Comparison of ENCODE assay signal across 16 cellular contexts in genomic region chr6:84897874-84898635, GRCh38.
A peak's percentile ranks its signal among the peaks of the same experiment; 100 is the strongest.
DNase-seq lines count a peak whose midpoint lies in the region; ATAC-seq and TF ChIP-seq lines count a peak whose summit lies in the region.
"Had no signal": no experiment of that assay in that cellular context is flagged by ENCODE, and none has a peak within 500 bp of the region (broad histone marks: within the 10 kb centered on the region; RNA-seq: fewer than 3 reads in every experiment).

No MANE protein-coding gene starts in this region.

- no peaks in the 10 kb centered on the region for H3K27me3 Mint-ChIP-seq in activated CD8-positive, alpha-beta T cell treated with anti-CD3 and anti-CD28 coated beads for 36 hours

- H3K9me3 Mint-ChIP-seq in activated CD8-positive, alpha-beta T cell treated with anti-CD3 and anti-CD28 coated beads for 36 hours: peaks cover 4% of the 10 kb centered on the region

- ATAC-seq in HG02884 (IDR thresholded peaks at IDR 0.05; ENCODE audit: unreplicated experiment): no peak
- ATAC-seq in activated CD8-positive, alpha-beta T cell treated with anti-CD3 and anti-CD28 coated beads for 36 hours: no peak
- ATAC-seq: body of pancreas had no signal

- no peak overlapping the region for H3K27ac Mint-ChIP-seq in activated CD8-positive, alpha-beta T cell treated with anti-CD3 and anti-CD28 coated beads for 36 hours

- DNase-seq in AG10803 (ENCODE audit: low read depth): peak; percentile 35
- peak; percentile 38 for DNase-seq in HT-29 (ENCODE audit: low spot score)
- peak; percentile 47 for DNase-seq in brain microvascular endothelial cell
- DNase-seq in iris pigment epithelial cell (ENCODE audit: low read depth): peak; percentile 88
- no peak for DNase-seq in activated CD8-positive, alpha-beta T cell treated with anti-CD3 and anti-CD28 coated beads for 36 hours
- DNase-seq in stimulated activated CD4-positive, alpha-beta T cell treated with anti-CD3 and anti-CD28 coated beads, Interleukin-15, amount 100 ng/mL, for 24 hours: no peak
- no peak for DNase-seq in SJCRH30
- DNase-seq: body of pancreas; DMS153; head of caudate nucleus; NCI-H2171; NK-92 treated with Interleukin-12 subunit alpha and Interleukin-12 subunit beta, amount 100 ng/mL, for 24 hours; stimulated activated CD4-positive, alpha-beta T cell treated with anti-CD3 and anti-CD28 coated beads, Interleukin-1b, Interleukin-23, amount 100 ng/mL, for 48 hours; testis had no signal

- POLR2A ChIA-PET in activated CD8-positive, alpha-beta T cell treated with anti-CD3 and anti-CD28 coated beads for 36 hours (lab: Charles Lee): no interaction called here

- no peaks in the 10 kb centered on the region for H3K36me3 Mint-ChIP-seq in activated CD8-positive, alpha-beta T cell treated with anti-CD3 and anti-CD28 coated beads for 36 hours (ENCODE audit: low read depth)

- CTCF ChIA-PET in activated CD8-positive, alpha-beta T cell treated with anti-CD3 and anti-CD28 coated beads for 36 hours (lab: Charles Lee): no interaction called here

- H3K4me1 Mint-ChIP-seq in activated CD8-positive, alpha-beta T cell treated with anti-CD3 and anti-CD28 coated beads for 36 hours (ENCODE audit: low read depth): no peaks in the 10 kb centered on the region

- no peaks in the 10 kb centered on the region for H3K4me1 ChIP-seq in SJCRH30
- H3K4me1 ChIP-seq: prostate gland, testis had no signal

- H3K4me3 ChIP-seq in AG10803 (ENCODE audit: low read length) (no peak overlapping the region), brain microvascular endothelial cell (ENCODE audit: low read depth, low read length) (no peak overlapping the region), SJCRH30 (no peak overlapping the region)
- H3K4me3 ChIP-seq: body of pancreas, prostate gland, testis had no signal

- H3K27ac ChIP-seq in brain microvascular endothelial cell (peak overlapping the region; percentile 59), SJCRH30 (no peak overlapping the region)
- H3K27ac ChIP-seq: body of pancreas, prostate gland, testis had no signal

- no peaks in the 10 kb centered on the region for H3K27me3 ChIP-seq in brain microvascular endothelial cell (replicated peaks)
- H3K27me3 ChIP-seq in SJCRH30: no peaks in the 10 kb centered on the region
- H3K27me3 ChIP-seq: body of pancreas, testis had no signal

- TF ChIP-seq CTCF in AG10803 (conservative IDR thresholded peaks at IDR 0.05; ENCODE audit: low read length) (no peak), brain microvascular endothelial cell (IDR thresholded peaks at IDR 0.05; ENCODE audit: low read depth, low read length, missing control alignments) (no peak)
- no peak for TF ChIP-seq CTCF in activated CD8-positive, alpha-beta T cell treated with anti-CD3 and anti-CD28 coated beads for 36 hours (IDR thresholded peaks at IDR 0.05)

- intact Hi-C loops in activated CD8-positive, alpha-beta T cell treated with anti-CD3 and anti-CD28 coated beads for 36 hours (cut with micrococcal nuclease): no loop called here

- in situ Hi-C loops in brain microvascular endothelial cell (cut with HindIII; ENCODE audit: low pct_ligation_motif_present, low sequenced_read_pairs): no loop called here

- H3K9me3 ChIP-seq in SJCRH30 (replicated peaks): no peaks in the 10 kb centered on the region
- H3K9me3 ChIP-seq: body of pancreas, prostate gland, testis had no signal

- H3K4me3 Mint-ChIP-seq in activated CD8-positive, alpha-beta T cell treated with anti-CD3 and anti-CD28 coated beads for 36 hours: no peak overlapping the region

- no peaks in the 10 kb centered on the region for H3K36me3 ChIP-seq in brain microvascular endothelial cell (replicated peaks)
- no peaks in the 10 kb centered on the region for H3K36me3 ChIP-seq in SJCRH30
- H3K36me3 ChIP-seq: prostate gland had no signal

Comparison
In these comparisons a context has a peak if more than half of its experiments do, and no peak if none do; other contexts are left out.
1. DNase-seq: peak in AG10803 (single experiment), HT-29 (single experiment), brain microvascular endothelial cell (single experiment) and iris pigment epithelial cell (single experiment); none in activated CD8-positive, alpha-beta T cell treated with anti-CD3 and anti-CD28 coated beads for 36 hours (single experiment), stimulated activated CD4-positive, alpha-beta T cell treated with anti-CD3 and anti-CD28 coated beads, Interleukin-15, amount 100 ng/mL, for 24 hours (single experiment) and SJCRH30 (0 of 2).